Comparison of ENCODE assay signal across 24 cellular contexts in the genomic region with DNA sequence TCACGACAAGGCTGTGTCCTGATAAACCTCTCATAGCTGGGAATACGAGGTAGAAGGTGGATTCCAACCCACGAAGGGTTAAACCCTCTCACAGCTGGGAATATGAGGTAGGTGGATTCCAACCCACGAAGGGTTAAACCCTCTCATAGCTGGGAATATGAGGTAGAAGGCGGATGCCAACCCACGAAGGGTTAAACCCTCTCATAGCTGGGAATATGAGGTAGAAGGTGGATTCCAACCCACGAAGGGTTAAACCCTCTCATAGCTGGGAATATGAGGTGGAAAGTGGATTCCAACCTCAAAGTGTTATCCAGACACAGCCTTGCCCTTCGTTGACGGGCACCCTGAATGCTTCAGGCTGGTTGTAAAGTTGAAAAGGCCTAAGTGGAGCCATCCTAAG. TPM values are rescaled to one million over a fixed set of nuclear protein-coding genes. Genes with fewer than 3 reads are reported as not detected.
"Had no signal": no experiment of that assay in that cellular context is flagged by ENCODE, and none has a peak within 500 bp of the region (broad histone marks: within the 10 kb centered on the region; RNA-seq: fewer than 3 reads in every experiment).

No MANE protein-coding gene starts in this region.

- H3K4me3 ChIP-seq: esophagus muscularis mucosa, gastroesophageal sphincter, heart left ventricle, left ventricle myocardium inferior, tibial nerve had no signal

- H3K27me3 ChIP-seq: esophagus muscularis mucosa, gastroesophageal sphincter, heart left ventricle, tibial nerve had no signal

- H3K36me3 Mint-ChIP-seq: activated CD8-positive, alpha-beta memory T cell treated with anti-CD3 and anti-CD28 coated beads, Interleukin-2, amount 10 ng/mL, durations not matched to agents 7 days and 5 days had no signal

- H3K9me3 ChIP-seq: esophagus muscularis mucosa, gastroesophageal sphincter, heart left ventricle, left ventricle myocardium inferior, tibial nerve had no signal

- H3K4me3 Mint-ChIP-seq: activated CD4-positive, alpha-beta memory T cell treated with anti-CD3 and anti-CD28 coated beads, Interleukin-2, amount 10 ng/mL, durations not matched to agents 7 days and 5 days; activated CD8-positive, alpha-beta memory T cell treated with anti-CD3 and anti-CD28 coated beads, Interleukin-2, amount 10 ng/mL, durations not matched to agents 7 days and 5 days; activated naive CD8-positive, alpha-beta T cell treated with anti-CD3 and anti-CD28 coated beads, Interleukin-2, amount 50 U/mL, for 24 hours; brain had no signal

- H3K27ac ChIP-seq: esophagus muscularis mucosa, gastroesophageal sphincter, heart left ventricle, left ventricle myocardium inferior, tibial nerve had no signal

- H3K27me3 Mint-ChIP-seq: activated naive CD8-positive, alpha-beta T cell treated with anti-CD3 and anti-CD28 coated beads, Interleukin-2, amount 50 U/mL, for 24 hours; brain; T-cell had no signal

- DNase-seq: activated CD4-positive, alpha-beta memory T cell treated with anti-CD3 and anti-CD28 coated beads, Interleukin-2, amount 10 ng/mL, durations not matched to agents 7 days and 5 days; activated CD4-positive, alpha-beta T cell treated with anti-CD3 and anti-CD28 coated beads for 48 hours; activated CD4-positive, CD25-positive, alpha-beta regulatory T cell; activated CD8-positive, alpha-beta memory T cell treated with anti-CD3 and anti-CD28 coated beads, Interleukin-2, amount 10 ng/mL, durations not matched to agents 7 days and 5 days; activated naive CD8-positive, alpha-beta T cell treated with anti-CD3 and anti-CD28 coated beads, Interleukin-2, amount 50 U/mL, for 24 hours; anterior cingulate cortex; cortex of kidney; effector CD4-positive, alpha-beta T cell; heart left ventricle; kidney glomerular epithelial cell; left ventricle myocardium inferior; occipital lobe; retina; stimulated activated CD4-positive, alpha-beta T cell treated with anti-CD3 and anti-CD28 coated beads, Interleukin-12 subunit alpha, Interleukin-12 subunit beta, amount 100 ng/mL, for 4 hours; stimulated activated CD4-positive, alpha-beta T cell treated with anti-CD3 and anti-CD28 coated beads, Interleukin-1b, Interleukin-23, amount 100 ng/mL, for 48 hours; stimulated activated naive CD8-positive, alpha-beta T cell treated with anti-CD3 and anti-CD28 coated beads, Interleukin-15, Interleukin-2, amounts not matched to agents 100 U/mL and 50 U/mL, for 24 hours; substantia nigra; T-cell had no signal

- H3K27ac Mint-ChIP-seq: activated CD4-positive, alpha-beta memory T cell treated with anti-CD3 and anti-CD28 coated beads, Interleukin-2, amount 10 ng/mL, durations not matched to agents 7 days and 5 days; activated CD8-positive, alpha-beta memory T cell treated with anti-CD3 and anti-CD28 coated beads, Interleukin-2, amount 10 ng/mL, durations not matched to agents 7 days and 5 days; activated naive CD8-positive, alpha-beta T cell treated with anti-CD3 and anti-CD28 coated beads, Interleukin-2, amount 50 U/mL, for 24 hours had no signal

- H3K9me3 Mint-ChIP-seq: activated CD4-positive, alpha-beta memory T cell treated with anti-CD3 and anti-CD28 coated beads, Interleukin-2, amount 10 ng/mL, durations not matched to agents 7 days and 5 days; activated naive CD8-positive, alpha-beta T cell treated with anti-CD3 and anti-CD28 coated beads, Interleukin-2, amount 50 U/mL, for 24 hours; brain; T-cell had no signal

- ATAC-seq: activated CD8-positive, alpha-beta memory T cell treated with anti-CD3 and anti-CD28 coated beads, Interleukin-2, amount 10 ng/mL, durations not matched to agents 7 days and 5 days; activated naive CD8-positive, alpha-beta T cell treated with anti-CD3 and anti-CD28 coated beads, Interleukin-2, amount 50 U/mL, for 24 hours; gastroesophageal sphincter; stimulated activated naive CD8-positive, alpha-beta T cell treated with anti-CD3 and anti-CD28 coated beads, Interleukin-15, Interleukin-2, amounts not matched to agents 100 U/mL and 50 U/mL, for 24 hours; T-cell had no signal

- H3K4me1 Mint-ChIP-seq: brain had no signal

RNA-seq across cellular contexts. Expression of gene PDIA2, which starts 38.6 kb away (rescaled TPM):
- total RNA-seq: activated CD4-positive, alpha-beta memory T cell treated with anti-CD3 and anti-CD28 coated beads, Interleukin-2, amount 10 ng/mL, durations not matched to agents 7 days and 5 days; activated CD8-positive, alpha-beta memory T cell treated with anti-CD3 and anti-CD28 coated beads, Interleukin-2, amount 10 ng/mL, durations not matched to agents 7 days and 5 days; endothelial cell of umbilical vein; mononuclear cell had no signal

RNA-seq across cellular contexts. Expression of gene ARHGDIG, which starts 41.1 kb away (rescaled TPM):
- total RNA-seq: activated CD4-positive, alpha-beta memory T cell treated with anti-CD3 and anti-CD28 coated beads, Interleukin-2, amount 10 ng/mL, durations not matched to agents 7 days and 5 days; activated CD8-positive, alpha-beta memory T cell treated with anti-CD3 and anti-CD28 coated beads, Interleukin-2, amount 10 ng/mL, durations not matched to agents 7 days and 5 days; mononuclear cell; tibial nerve had no signal

RNA-seq across cellular contexts. Expression of gene RGS11, which starts 45.8 kb away (rescaled TPM):
- total RNA-seq: activated CD8-positive, alpha-beta memory T cell treated with anti-CD3 and anti-CD28 coated beads, Interleukin-2, amount 10 ng/mL, durations not matched to agents 7 days and 5 days; mononuclear cell had no signal
